1 cellular context compared by ENCODE assay signal in the genomic region with DNA sequence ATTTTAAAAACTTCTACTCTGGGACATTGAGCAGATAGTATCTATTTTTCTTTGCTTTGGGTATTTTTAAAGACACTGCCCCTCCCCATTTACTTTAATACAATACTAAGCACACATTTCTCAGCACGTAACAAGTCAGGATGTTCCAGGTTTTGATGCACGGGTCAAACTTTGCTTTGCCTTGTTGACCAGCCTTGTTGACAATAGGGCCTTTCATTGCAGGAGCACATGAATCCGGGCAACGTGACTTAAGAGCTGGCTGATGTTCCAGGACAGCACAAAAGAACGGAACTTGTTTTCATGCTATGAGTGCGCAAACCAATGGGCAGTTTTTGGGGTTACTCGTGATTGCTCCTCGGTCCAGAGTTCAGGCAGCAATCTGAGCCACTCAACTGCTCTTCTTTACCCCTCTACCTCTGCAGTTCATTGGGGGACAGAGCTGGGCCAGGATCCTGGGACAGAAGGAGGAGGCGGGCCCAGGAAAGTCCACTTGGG.
TF ChIP-seq lines count a peak whose summit lies in the region.

No MANE protein-coding gene starts in this region.

TF ChIP-seq in HepG2, 621 proteins besides CTCF, POLR2A, EP300 and RAD21 (continued from another document and continues in another):
- TF ChIP-seq, protein P1, sequence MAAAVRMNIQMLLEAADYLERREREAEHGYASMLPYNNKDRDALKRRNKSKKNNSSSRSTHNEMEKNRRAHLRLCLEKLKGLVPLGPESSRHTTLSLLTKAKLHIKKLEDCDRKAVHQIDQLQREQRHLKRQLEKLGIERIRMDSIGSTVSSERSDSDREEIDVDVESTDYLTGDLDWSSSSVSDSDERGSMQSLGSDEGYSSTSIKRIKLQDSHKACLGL (CRISPR knock-in tag; IDR thresholded peaks at IDR 0.05), result no peak
- TF ChIP-seq ZBTB43 (CRISPR knock-in tag; conservative IDR thresholded peaks at IDR 0.05) (peak; percentile 57; the same call in 1 of the 2 replicates), AFF4 (CRISPR knock-in tag; IDR thresholded peaks at IDR 0.05) (no peak), ELK4 (CRISPR knock-in tag; IDR thresholded peaks at IDR 0.05; ENCODE audit: borderline replicate concordance) (no peak), KMT2A (CRISPR knock-in tag; IDR thresholded peaks at IDR 0.05) (peak; percentile 42; the same call in 1 of the 2 replicates), ZBTB20 (CRISPR knock-in tag; IDR thresholded peaks at IDR 0.05; ENCODE audit: borderline replicate concordance, low read depth) (peak; percentile 94; the same call in 1 of the 2 replicates), CENPBD1 (CRISPR knock-in tag; IDR thresholded peaks at IDR 0.05; ENCODE audit: borderline replicate concordance, low read depth) (no peak), TBX2 (CRISPR knock-in tag; IDR thresholded peaks at IDR 0.05; ENCODE audit: borderline replicate concordance) (peak; percentile 95; the same call in 1 of the 2 replicates), CBFB (CRISPR knock-in tag; IDR thresholded peaks at IDR 0.05) (no peak), CEBPG (CRISPR knock-in tag; IDR thresholded peaks at IDR 0.05) (peak; percentile 77), IKZF4 (CRISPR knock-in tag; IDR thresholded peaks at IDR 0.05; ENCODE audit: borderline replicate concordance, low read depth, not compliant biosample characterization) (no peak), SMAD9 (CRISPR knock-in tag; IDR thresholded peaks at IDR 0.05) (no peak; the same call in 1 of the 2 replicates), MIXL1 (CRISPR knock-in tag; IDR thresholded peaks at IDR 0.05) (peak; percentile 94), ZNF713 (CRISPR knock-in tag; IDR thresholded peaks at IDR 0.05) (no peak), KLF15 (CRISPR knock-in tag; IDR thresholded peaks at IDR 0.05; ENCODE audit: borderline replicate concordance) (no peak), PTBP1 (IDR thresholded peaks at IDR 0.05; ENCODE audit: low read depth, low read length, poor library complexity, severe bottlenecking) (no peak), ZNF3 (CRISPR knock-in tag; IDR thresholded peaks at IDR 0.05) (peak; percentile 74; the same call in 1 of the 2 replicates), ZNF574 (CRISPR knock-in tag; IDR thresholded peaks at IDR 0.05) (peak; percentile 85), TAF1 (CRISPR knock-in tag; IDR thresholded peaks at IDR 0.05) (peak; percentile 39; the same call in 1 of the 2 replicates), ZNF543 (CRISPR knock-in tag; IDR thresholded peaks at IDR 0.05) (no peak), ZNF766 (CRISPR knock-in tag; IDR thresholded peaks at IDR 0.05; ENCODE audit: borderline replicate concordance) (peak; percentile 69; the same call in 1 of the 2 replicates)
- TF ChIP-seq, protein P2, sequence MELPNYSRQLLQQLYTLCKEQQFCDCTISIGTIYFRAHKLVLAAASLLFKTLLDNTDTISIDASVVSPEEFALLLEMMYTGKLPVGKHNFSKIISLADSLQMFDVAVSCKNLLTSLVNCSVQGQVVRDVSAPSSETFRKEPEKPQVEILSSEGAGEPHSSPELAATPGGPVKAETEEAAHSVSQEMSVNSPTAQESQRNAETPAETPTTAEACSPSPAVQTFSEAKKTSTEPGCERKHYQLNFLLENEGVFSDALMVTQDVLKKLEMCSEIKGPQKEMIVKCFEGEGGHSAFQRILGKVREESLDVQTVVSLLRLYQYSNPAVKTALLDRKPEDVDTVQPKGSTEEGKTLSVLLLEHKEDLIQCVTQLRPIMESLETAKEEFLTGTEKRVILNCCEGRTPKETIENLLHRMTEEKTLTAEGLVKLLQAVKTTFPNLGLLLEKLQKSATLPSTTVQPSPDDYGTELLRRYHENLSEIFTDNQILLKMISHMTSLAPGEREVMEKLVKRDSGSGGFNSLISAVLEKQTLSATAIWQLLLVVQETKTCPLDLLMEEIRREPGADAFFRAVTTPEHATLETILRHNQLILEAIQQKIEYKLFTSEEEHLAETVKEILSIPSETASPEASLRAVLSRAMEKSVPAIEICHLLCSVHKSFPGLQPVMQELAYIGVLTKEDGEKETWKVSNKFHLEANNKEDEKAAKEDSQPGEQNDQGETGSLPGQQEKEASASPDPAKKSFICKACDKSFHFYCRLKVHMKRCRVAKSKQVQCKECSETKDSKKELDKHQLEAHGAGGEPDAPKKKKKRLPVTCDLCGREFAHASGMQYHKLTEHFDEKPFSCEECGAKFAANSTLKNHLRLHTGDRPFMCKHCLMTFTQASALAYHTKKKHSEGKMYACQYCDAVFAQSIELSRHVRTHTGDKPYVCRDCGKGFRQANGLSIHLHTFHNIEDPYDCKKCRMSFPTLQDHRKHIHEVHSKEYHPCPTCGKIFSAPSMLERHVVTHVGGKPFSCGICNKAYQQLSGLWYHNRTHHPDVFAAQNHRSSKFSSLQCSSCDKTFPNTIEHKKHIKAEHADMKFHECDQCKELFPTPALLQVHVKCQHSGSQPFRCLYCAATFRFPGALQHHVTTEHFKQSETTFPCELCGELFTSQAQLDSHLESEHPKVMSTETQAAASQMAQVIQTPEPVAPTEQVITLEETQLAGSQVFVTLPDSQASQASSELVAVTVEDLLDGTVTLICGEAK (IDR thresholded peaks at IDR 0.05), result no peak
- TF ChIP-seq, protein P2 (CRISPR knock-in tag; IDR thresholded peaks at IDR 0.05), result peak; percentile 44; the same call in 1 of the 2 replicates
- TF ChIP-seq, protein P3, sequence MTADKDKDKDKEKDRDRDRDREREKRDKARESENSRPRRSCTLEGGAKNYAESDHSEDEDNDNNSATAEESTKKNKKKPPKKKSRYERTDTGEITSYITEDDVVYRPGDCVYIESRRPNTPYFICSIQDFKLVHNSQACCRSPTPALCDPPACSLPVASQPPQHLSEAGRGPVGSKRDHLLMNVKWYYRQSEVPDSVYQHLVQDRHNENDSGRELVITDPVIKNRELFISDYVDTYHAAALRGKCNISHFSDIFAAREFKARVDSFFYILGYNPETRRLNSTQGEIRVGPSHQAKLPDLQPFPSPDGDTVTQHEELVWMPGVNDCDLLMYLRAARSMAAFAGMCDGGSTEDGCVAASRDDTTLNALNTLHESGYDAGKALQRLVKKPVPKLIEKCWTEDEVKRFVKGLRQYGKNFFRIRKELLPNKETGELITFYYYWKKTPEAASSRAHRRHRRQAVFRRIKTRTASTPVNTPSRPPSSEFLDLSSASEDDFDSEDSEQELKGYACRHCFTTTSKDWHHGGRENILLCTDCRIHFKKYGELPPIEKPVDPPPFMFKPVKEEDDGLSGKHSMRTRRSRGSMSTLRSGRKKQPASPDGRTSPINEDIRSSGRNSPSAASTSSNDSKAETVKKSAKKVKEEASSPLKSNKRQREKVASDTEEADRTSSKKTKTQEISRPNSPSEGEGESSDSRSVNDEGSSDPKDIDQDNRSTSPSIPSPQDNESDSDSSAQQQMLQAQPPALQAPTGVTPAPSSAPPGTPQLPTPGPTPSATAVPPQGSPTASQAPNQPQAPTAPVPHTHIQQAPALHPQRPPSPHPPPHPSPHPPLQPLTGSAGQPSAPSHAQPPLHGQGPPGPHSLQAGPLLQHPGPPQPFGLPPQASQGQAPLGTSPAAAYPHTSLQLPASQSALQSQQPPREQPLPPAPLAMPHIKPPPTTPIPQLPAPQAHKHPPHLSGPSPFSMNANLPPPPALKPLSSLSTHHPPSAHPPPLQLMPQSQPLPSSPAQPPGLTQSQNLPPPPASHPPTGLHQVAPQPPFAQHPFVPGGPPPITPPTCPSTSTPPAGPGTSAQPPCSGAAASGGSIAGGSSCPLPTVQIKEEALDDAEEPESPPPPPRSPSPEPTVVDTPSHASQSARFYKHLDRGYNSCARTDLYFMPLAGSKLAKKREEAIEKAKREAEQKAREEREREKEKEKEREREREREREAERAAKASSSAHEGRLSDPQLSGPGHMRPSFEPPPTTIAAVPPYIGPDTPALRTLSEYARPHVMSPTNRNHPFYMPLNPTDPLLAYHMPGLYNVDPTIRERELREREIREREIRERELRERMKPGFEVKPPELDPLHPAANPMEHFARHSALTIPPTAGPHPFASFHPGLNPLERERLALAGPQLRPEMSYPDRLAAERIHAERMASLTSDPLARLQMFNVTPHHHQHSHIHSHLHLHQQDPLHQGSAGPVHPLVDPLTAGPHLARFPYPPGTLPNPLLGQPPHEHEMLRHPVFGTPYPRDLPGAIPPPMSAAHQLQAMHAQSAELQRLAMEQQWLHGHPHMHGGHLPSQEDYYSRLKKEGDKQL (CRISPR knock-in tag; IDR thresholded peaks at IDR 0.05; ENCODE audit: low read depth), result peak; percentile 83; the same call in 1 of the 2 replicates
